Comparison of ENCODE assay signal across 2 cellular contexts in genomic region chr2:181051861-181052522, GRCh38.
TF ChIP-seq lines count a peak whose summit lies in the region.

No MANE protein-coding gene starts in this region.

TF ChIP-seq in SK-N-SH treated with all-trans-retinoic acid at 6 μM for 48 hours, 23 proteins besides CTCF, POLR2A, EP300 and RAD21 (continued from another document):
- no peak for TF ChIP-seq PATZ1 (CRISPR knock-in tag; IDR thresholded peaks at IDR 0.05; ENCODE audit: borderline replicate concordance)

TF ChIP-seq in SK-N-SH, 30 proteins besides CTCF, POLR2A, EP300 and RAD21 (continued from another document):
- no peak for TF ChIP-seq IRF3 (IDR thresholded peaks at IDR 0.05; ENCODE audit: low read depth, low read length)
- TF ChIP-seq FOSL2 (IDR thresholded peaks at IDR 0.05; ENCODE audit: borderline replicate concordance, low read depth) = no peak
- no peak for TF ChIP-seq GABPA (IDR thresholded peaks at IDR 0.05; ENCODE audit: low read depth)
- no peak for TF ChIP-seq TEAD4 (IDR thresholded peaks at IDR 0.05; ENCODE audit: borderline replicate concordance, insufficient read depth)
- TF ChIP-seq TCF12 (IDR thresholded peaks at IDR 0.05) = no peak
TF ChIP-seq in SK-N-SH: peak in this region for 0.
